In genomic region chr11:45885274-45885920, GRCh38 we compare ENCODE assay signal across 8 cellular contexts. TPM values are rescaled to one million over a fixed set of nuclear protein-coding genes. Genes with fewer than 3 reads are reported as not detected.
A peak's percentile ranks its signal among the peaks of the same experiment; 100 is the strongest.
DNase-seq lines count a peak whose midpoint lies in the region; ATAC-seq and TF ChIP-seq lines count a peak whose summit lies in the region.

Gene MAPK8IP1, plus strand, starts transcription at chr11:45885651. Its CDS starts 170 bp downstream, at chr11:45885821.

- DNase-seq in CD14-positive monocyte (ENCODE audit: low spot score) (no peak), GM20000 (ENCODE audit: low spot score) (peak; percentile 90), LoVo (ENCODE audit: low spot score) (peak; percentile 71), T-helper 1 cell (peak; percentile 28 to 64 (median 38)), astrocyte of the cerebellum (ENCODE audit: low read depth) (no peak)

- no peak for ATAC-seq in HG03469 (IDR thresholded peaks at IDR 0.05; ENCODE audit: unreplicated experiment)

- H3K27ac ChIP-seq in skin epidermis, result peak within 1 kb of the TSS in 1 of 21 experiments; percentile 14

- no peaks in the 10 kb centered on the region for H3K9me3 ChIP-seq in iPS-15b (ENCODE audit: control insufficient read depth, insufficient read depth, low read length)

- H3K4me3 ChIP-seq in astrocyte of the cerebellum (ENCODE audit: low read depth, low read length) (peak within 1 kb of the TSS; percentile 39), iPS-15b (ENCODE audit: low read depth, low read length) (peak within 1 kb of the TSS; percentile 72), skin epidermis (peak within 1 kb of the TSS in 6 of 7 experiments; percentile 28 to 51 (median 45))

- H3K9me3 Mint-ChIP-seq in CD14-positive monocyte, result peaks cover 0 to 5% (median 0%) of the 10 kb centered on the region in 7 donors

- peak within 1 kb of the TSS; percentile 64 to 89 for H3K4me3 Mint-ChIP-seq in CD14-positive monocyte

- in situ Hi-C loops in astrocyte of the cerebellum (cut with HindIII; ENCODE audit: low sequenced_read_pairs), result no loop called here

- no peaks in the 10 kb centered on the region for H3K27me3 ChIP-seq in iPS-15b (ENCODE audit: control insufficient read depth, insufficient read depth, low read length)

- H3K27ac Mint-ChIP-seq in CD14-positive monocyte, result no peak within 1 kb of the TSS

- peaks cover 3% of the 10 kb centered on the region for H3K4me1 Mint-ChIP-seq in CD14-positive monocyte

- no peaks in the 10 kb centered on the region for H3K4me1 ChIP-seq in iPS-15b (ENCODE audit: control insufficient read depth, insufficient read depth, low read length)

- no peak for TF ChIP-seq CTCF in CD14-positive monocyte (IDR thresholded peaks at IDR 0.05)
- TF ChIP-seq CTCF in GM20000 (IDR thresholded peaks at IDR 0.05; ENCODE audit: extremely low read depth, missing control alignments), result no peak
- no peak for TF ChIP-seq CTCF in astrocyte of the cerebellum (IDR thresholded peaks at IDR 0.05; ENCODE audit: low read depth, low read length, missing control alignments)

- H3K27me3 Mint-ChIP-seq in CD14-positive monocyte (ENCODE audit: low read depth in 3 of 3), result peaks cover 16 to 46% (median 29%) of the 10 kb centered on the region in 3 donors

- intact Hi-C loops in CD14-positive monocyte (cut with micrococcal nuclease), result no loop called here

- peaks cover 10% of the 10 kb centered on the region for H3K36me3 ChIP-seq in iPS-15b (ENCODE audit: control insufficient read depth, insufficient read depth, low read length)

- peak within 1 kb of the TSS; percentile 47 for H3K9ac ChIP-seq in iPS-15b (ENCODE audit: low read depth, low read length)

- peaks cover 20 to 21% of the 10 kb centered on the region in 2 donors for H3K36me3 Mint-ChIP-seq in CD14-positive monocyte

RNA-seq across cellular contexts. Expression of gene MAPK8IP1, which starts in this region (rescaled TPM):
- polyA plus RNA-seq in CD14-positive monocyte, result not detected

Comparison
In these comparisons a context has a peak if more than half of its experiments do, and no peak if none do; other contexts are left out.
1. DNase-seq: peak in GM20000 (single experiment), LoVo (single experiment) and T-helper 1 cell (5 of 5); none in CD14-positive monocyte (single experiment) and astrocyte of the cerebellum (single experiment).
2. Peak in every context shown above with its lines, with median percentiles within 50 percentile points of each other: H3K4me3 ChIP-seq.